Comparison of ENCODE assay signal across 16 cellular contexts in the genomic region with DNA sequence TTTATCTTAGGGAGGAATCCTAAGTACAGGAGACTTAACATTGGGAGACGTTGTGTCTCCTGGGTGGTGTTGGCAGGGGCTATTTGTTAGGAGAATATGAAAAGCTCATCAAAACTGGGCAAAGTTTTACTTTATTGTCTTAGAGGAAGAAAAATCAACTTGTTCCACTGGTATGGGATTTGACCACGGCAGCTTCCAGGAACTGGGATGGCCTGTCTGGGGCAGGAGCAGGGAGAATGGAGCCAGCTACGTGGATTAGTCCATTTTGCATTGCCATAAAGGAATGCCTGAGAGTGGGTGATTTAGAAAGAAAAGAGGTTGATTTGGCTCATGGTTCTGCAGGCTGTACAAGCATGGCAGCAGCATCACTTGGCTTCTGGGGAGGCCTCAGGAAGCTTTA.
"Had no signal": no experiment of that assay in that cellular context is flagged by ENCODE, and none has a peak within 500 bp of the region (broad histone marks: within the 10 kb centered on the region; RNA-seq: fewer than 3 reads in every experiment).

No MANE protein-coding gene starts in this region.

- H3K4me2 ChIP-seq: neural progenitor cell had no signal

- H3K36me3 ChIP-seq: ascending aorta, colonic mucosa, gastroesophageal sphincter, neural progenitor cell, right atrium auricular region, suprapubic skin had no signal

- H3K4me3 ChIP-seq: ascending aorta, colonic mucosa, gastroesophageal sphincter, neural progenitor cell, right atrium auricular region, suprapubic skin had no signal

- H3K9me3 ChIP-seq: ascending aorta, colonic mucosa, gastroesophageal sphincter, right atrium auricular region, suprapubic skin had no signal

- ATAC-seq: activated CD4-positive, CD25-positive, alpha-beta regulatory T cell treated with anti-CD3 and anti-CD28 coated beads, Interleukin-2, amount 50 U/mL, for 24 hours; activated T-cell treated with anti-CD3 and anti-CD28 coated beads, Interleukin-2, amount 50 U/mL, for 4 hours; stimulated activated naive CD8-positive, alpha-beta T cell treated with anti-CD3 and anti-CD28 coated beads, Interleukin-15, Interleukin-2, amounts not matched to agents 100 U/mL and 50 U/mL, for 24 hours had no signal

- H3K4me1 ChIP-seq: colonic mucosa had no signal

- H3K27ac ChIP-seq: neural progenitor cell, suprapubic skin had no signal

- H2AFZ ChIP-seq: neural progenitor cell had no signal

- H3K27me3 ChIP-seq: ascending aorta, colonic mucosa, gastroesophageal sphincter, neural progenitor cell, right atrium auricular region, suprapubic skin had no signal

- DNase-seq: activated CD4-positive, alpha-beta T cell treated with anti-CD3 and anti-CD28 coated beads, Interleukin-2, amount 50 U/mL, for 48 hours; activated effector memory CD4-positive, alpha-beta T cell treated with anti-CD3 and anti-CD28 coated beads, Interleukin-2, amount 50 U/mL, for 16 hours; activated naive CD8-positive, alpha-beta T cell treated with anti-CD3 and anti-CD28 coated beads for 36 hours; activated T-cell treated with anti-CD3 and anti-CD28 coated beads, Interleukin-2, amount 50 U/mL, for 4 hours; caudate nucleus; effector CD4-positive, alpha-beta T cell; posterior cingulate gyrus; stimulated activated CD8-positive, alpha-beta memory T cell treated with anti-CD3 and anti-CD28 coated beads, Interleukin-4, amount 100 ng/mL, for 48 hours; stimulated activated naive CD8-positive, alpha-beta T cell treated with anti-CD3 and anti-CD28 coated beads, Interleukin-15, Interleukin-2, amounts not matched to agents 100 U/mL and 50 U/mL, for 24 hours had no signal
